ENCODE assay signal across 20 cellular contexts in genomic region chr16:78224342-78224741, GRCh38.
DNase-seq lines count a peak whose midpoint lies in the region; ATAC-seq and TF ChIP-seq lines count a peak whose summit lies in the region.
"Had no signal": no experiment of that assay in that cellular context is flagged by ENCODE, and none has a peak within 500 bp of the region (broad histone marks: within the 10 kb centered on the region; RNA-seq: fewer than 3 reads in every experiment).

No MANE protein-coding gene starts in this region.

- H3K36me3 ChIP-seq in HEK293 (ENCODE audit: control insufficient read depth in 2 of 2, insufficient read depth in 1 of 2, low read length in 2 of 2): no peaks in the 10 kb centered on the region
- H3K36me3 ChIP-seq in RWPE2 (ENCODE audit: low read depth): no peaks in the 10 kb centered on the region
- H3K36me3 ChIP-seq in gastroesophageal sphincter: no peaks in the 10 kb centered on the region
- no peaks in the 10 kb centered on the region for H3K36me3 ChIP-seq in brain microvascular endothelial cell (replicated peaks)
- H3K36me3 ChIP-seq: BE2C, BLaER1 had no signal

- H3K27ac ChIP-seq in HEK293 (ENCODE audit: extremely low read depth, low read depth, low read length) (no peak overlapping the region), RWPE2 (ENCODE audit: poor library complexity, severe bottlenecking) (no peak overlapping the region), gastroesophageal sphincter (no peak overlapping the region), brain microvascular endothelial cell (no peak overlapping the region)
- H3K27ac ChIP-seq: BLaER1 had no signal

- CTCF ChIA-PET in HEK293 (lab: Yijun Ruan, JAX): interaction anchor here (1.3 kb wide), 1 partner anchor 10 kb away, joined by 9 read pairs; no protein-coding TSS in a partner anchor
- CTCF ChIA-PET in WTC11 (lab: Charles Lee): no interaction called here

- POLR2A ChIA-PET in HEK293 (lab: Yijun Ruan, JAX) (no interaction called here), WTC11 (lab: Charles Lee) (no interaction called here)

- no peak overlapping the region for H3K27ac Mint-ChIP-seq in WTC11
- H3K27ac Mint-ChIP-seq: CD14-positive monocyte; CD4-positive, alpha-beta T cell; CD8-positive, alpha-beta T cell had no signal

- no peak overlapping the region for H3K4me3 Mint-ChIP-seq in WTC11
- H3K4me3 Mint-ChIP-seq: CD14-positive monocyte; CD4-positive, alpha-beta T cell; CD8-positive, alpha-beta T cell had no signal

- no peak for TF ChIP-seq CTCF in HEK293 (tag by site-specific recombination; IDR thresholded peaks at IDR 0.05)
- no peak for TF ChIP-seq CTCF in RWPE2 (IDR thresholded peaks at IDR 0.05; ENCODE audit: poor library complexity, severe bottlenecking)
- TF ChIP-seq CTCF in epithelial cell of esophagus (IDR thresholded peaks at IDR 0.05; ENCODE audit: insufficient read depth, low read depth, low read length, missing control alignments): no peak
- TF ChIP-seq CTCF in gastroesophageal sphincter (IDR thresholded peaks at IDR 0.05): no peak
- TF ChIP-seq CTCF in WTC11 (IDR thresholded peaks at IDR 0.05): no peak
- no peak for TF ChIP-seq CTCF in brain microvascular endothelial cell (IDR thresholded peaks at IDR 0.05; ENCODE audit: low read depth, low read length, missing control alignments)

- no peaks in the 10 kb centered on the region for H3K4me1 ChIP-seq in HEK293 (ENCODE audit: control insufficient read depth, insufficient read depth, low read length)
- H3K4me1 ChIP-seq in RWPE2 (ENCODE audit: insufficient read depth, poor library complexity, severe bottlenecking): no peaks in the 10 kb centered on the region
- H3K4me1 ChIP-seq in gastroesophageal sphincter: no peaks in the 10 kb centered on the region
- H3K4me1 ChIP-seq: BE2C, Caco-2 had no signal

- TF ChIP-seq POLR2A in gastroesophageal sphincter (IDR thresholded peaks at IDR 0.05): no peak

- ATAC-seq in RWPE2 (ENCODE audit: low read depth): peak; percentile 31; the same call in 1 of the 3 replicates
- ATAC-seq in gastroesophageal sphincter: no peak
- ATAC-seq in WTC11: no peak
- ATAC-seq: CD8-positive, alpha-beta T cell had no signal

- no peaks in the 10 kb centered on the region for H3K27me3 Mint-ChIP-seq in WTC11 (ENCODE audit: low read depth)
- H3K27me3 Mint-ChIP-seq: CD4-positive, alpha-beta T cell had no signal

- no peaks in the 10 kb centered on the region for H3K9me3 ChIP-seq in HEK293 (ENCODE audit: control insufficient read depth, insufficient read depth, low read depth, low read length)
- no peaks in the 10 kb centered on the region for H3K9me3 ChIP-seq in RWPE2 (ENCODE audit: severe bottlenecking)
- no peaks in the 10 kb centered on the region for H3K9me3 ChIP-seq in gastroesophageal sphincter
- H3K9me3 ChIP-seq: BE2C, BLaER1, Caco-2 had no signal

- H3K4me1 Mint-ChIP-seq in WTC11: no peaks in the 10 kb centered on the region
- H3K4me1 Mint-ChIP-seq: CD14-positive monocyte had no signal

- in situ Hi-C loops in brain microvascular endothelial cell (cut with HindIII; ENCODE audit: low pct_ligation_motif_present, low sequenced_read_pairs): no loop called here

- H3K27me3 ChIP-seq in RWPE2 (ENCODE audit: insufficient read depth, poor library complexity, severe bottlenecking) (no peaks in the 10 kb centered on the region), gastroesophageal sphincter (no peaks in the 10 kb centered on the region), brain microvascular endothelial cell (replicated peaks) (no peaks in the 10 kb centered on the region)
- H3K27me3 ChIP-seq: BE2C, BLaER1 had no signal

- H3K4me3 ChIP-seq in HEK293 (ENCODE audit: low read depth, low read length) (no peak overlapping the region), RWPE2 (ENCODE audit: severe bottlenecking) (no peak overlapping the region), epithelial cell of esophagus (ENCODE audit: low read length) (no peak overlapping the region), gastroesophageal sphincter (no peak overlapping the region), brain microvascular endothelial cell (ENCODE audit: low read depth, low read length) (no peak overlapping the region)
- H3K4me3 ChIP-seq: BLaER1 had no signal

- 70 to 88% methylated on average over 2 of the region's 2 CpGs for WGBS in gastroesophageal sphincter (ENCODE audit: low coverage in 1 of 2), 2 donors

- DNase-seq in NCI-H69 (lab: John Stamatoyannopoulos, UW) (peak; percentile 7), RWPE2 (ENCODE audit: low spot score) (no peak), epithelial cell of esophagus (ENCODE audit: low read depth) (peak; percentile 32), NCI-H1694 (lab: John Stamatoyannopoulos, UW) (no peak), WTC11 (ENCODE audit: low spot score) (no peak), brain microvascular endothelial cell (no peak)
- DNase-seq: 8988T; ACHN; BE2C; C1 segment of cervical spinal cord; Caco-2; Calu3; CD4-positive, alpha-beta T cell; CD8-positive, alpha-beta T cell; DMS79 treated with DMSO at 0.1 percent for 48 hours; GF-D8 had no signal

- TF ChIP-seq EP300 in gastroesophageal sphincter (IDR thresholded peaks at IDR 0.05): no peak

- no peaks in the 10 kb centered on the region for H3K36me3 Mint-ChIP-seq in WTC11
- H3K36me3 Mint-ChIP-seq: CD14-positive monocyte; CD8-positive, alpha-beta T cell had no signal

- peaks cover 6% of the 10 kb centered on the region for H3K9me3 Mint-ChIP-seq in WTC11
- H3K9me3 Mint-ChIP-seq: CD4-positive, alpha-beta T cell; CD8-positive, alpha-beta T cell had no signal

TF ChIP-seq in HEK293, 187 proteins besides CTCF, POLR2A, EP300 and RAD21:
- TF ChIP-seq ZSCAN16 (tag by site-specific recombination; IDR thresholded peaks at IDR 0.05) (no peak), MZF1 (tag by site-specific recombination; IDR thresholded peaks at IDR 0.05; ENCODE audit: borderline replicate concordance) (peak; percentile 97), KLF8 (tag by site-specific recombination; IDR thresholded peaks at IDR 0.05) (no peak), ZNF768 (tag by site-specific recombination; IDR thresholded peaks at IDR 0.05) (no peak), SP3 (tag by site-specific recombination; IDR thresholded peaks at IDR 0.05) (no peak)

TF ChIP-seq in WTC11, 78 proteins besides CTCF, POLR2A, EP300 and RAD21 (continues in another document):
- TF ChIP-seq, protein P1, sequence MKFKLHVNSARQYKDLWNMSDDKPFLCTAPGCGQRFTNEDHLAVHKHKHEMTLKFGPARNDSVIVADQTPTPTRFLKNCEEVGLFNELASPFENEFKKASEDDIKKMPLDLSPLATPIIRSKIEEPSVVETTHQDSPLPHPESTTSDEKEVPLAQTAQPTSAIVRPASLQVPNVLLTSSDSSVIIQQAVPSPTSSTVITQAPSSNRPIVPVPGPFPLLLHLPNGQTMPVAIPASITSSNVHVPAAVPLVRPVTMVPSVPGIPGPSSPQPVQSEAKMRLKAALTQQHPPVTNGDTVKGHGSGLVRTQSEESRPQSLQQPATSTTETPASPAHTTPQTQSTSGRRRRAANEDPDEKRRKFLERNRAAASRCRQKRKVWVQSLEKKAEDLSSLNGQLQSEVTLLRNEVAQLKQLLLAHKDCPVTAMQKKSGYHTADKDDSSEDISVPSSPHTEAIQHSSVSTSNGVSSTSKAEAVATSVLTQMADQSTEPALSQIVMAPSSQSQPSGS (CRISPR knock-in tag; IDR thresholded peaks at IDR 0.05; ENCODE audit: borderline replicate concordance, low read depth): no peak
- TF ChIP-seq RELA (CRISPR knock-in tag; IDR thresholded peaks at IDR 0.05; ENCODE audit: borderline replicate concordance): no peak
- TF ChIP-seq, protein P2, sequence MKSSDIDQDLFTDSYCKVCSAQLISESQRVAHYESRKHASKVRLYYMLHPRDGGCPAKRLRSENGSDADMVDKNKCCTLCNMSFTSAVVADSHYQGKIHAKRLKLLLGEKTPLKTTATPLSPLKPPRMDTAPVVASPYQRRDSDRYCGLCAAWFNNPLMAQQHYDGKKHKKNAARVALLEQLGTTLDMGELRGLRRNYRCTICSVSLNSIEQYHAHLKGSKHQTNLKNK (CRISPR knock-in tag; IDR thresholded peaks at IDR 0.05): no peak
- TF ChIP-seq FOXP1 (CRISPR knock-in tag; IDR thresholded peaks at IDR 0.05; ENCODE audit: borderline replicate concordance): no peak
- TF ChIP-seq GABPB1 (CRISPR knock-in tag; IDR thresholded peaks at IDR 0.05): no peak
- TF ChIP-seq ZNF121 (CRISPR knock-in tag; IDR thresholded peaks at IDR 0.05): no peak
- TF ChIP-seq ZBTB21 (CRISPR knock-in tag; IDR thresholded peaks at IDR 0.05; ENCODE audit: borderline replicate concordance): no peak
- no peak for TF ChIP-seq IRF1 (CRISPR knock-in tag; IDR thresholded peaks at IDR 0.05)
- TF ChIP-seq ELF4 (CRISPR knock-in tag; IDR thresholded peaks at IDR 0.05; ENCODE audit: low read depth): no peak
- TF ChIP-seq ZNF281 (CRISPR knock-in tag; IDR thresholded peaks at IDR 0.05): no peak
- no peak for TF ChIP-seq ZNF671 (CRISPR knock-in tag; IDR thresholded peaks at IDR 0.05)
- no peak for TF ChIP-seq FOXJ3 (CRISPR knock-in tag; IDR thresholded peaks at IDR 0.05; ENCODE audit: borderline replicate concordance)

Comparison
In these comparisons a context has a peak if more than half of its experiments do, and no peak if none do; other contexts are left out.
1. DNase-seq: peak in NCI-H69 (single experiment) and epithelial cell of esophagus (single experiment); none in RWPE2 (single experiment), NCI-H1694 (single experiment), WTC11 (single experiment) and brain microvascular endothelial cell (single experiment).